ENCODE assay signal across 20 cellular contexts in genomic region chr22:19483481-19484244, GRCh38. TPM values are rescaled to one million over a fixed set of nuclear protein-coding genes. Genes with fewer than 3 reads are reported as not detected.
DNase-seq lines count a peak whose midpoint lies in the region; ATAC-seq and TF ChIP-seq lines count a peak whose summit lies in the region.
"Had no signal": no experiment of that assay in that cellular context is flagged by ENCODE, and none has a peak within 500 bp of the region (broad histone marks: within the 10 kb centered on the region; RNA-seq: fewer than 3 reads in every experiment).

No MANE protein-coding gene starts in this region.

- POLR2A ChIA-PET in AG04449 (lab: Yijun Ruan, JAX), result no interaction called here
- POLR2A ChIA-PET in T-cell (lab: Charles Lee), result no interaction called here

- peak overlapping the region; percentile 7 for H3K4me3 Mint-ChIP-seq in endothelial cell (ENCODE audit: unreplicated experiment)
- no peak overlapping the region for H3K4me3 Mint-ChIP-seq in T-cell
- H3K4me3 Mint-ChIP-seq: activated T-helper 17 cell treated with anti-CD3 and anti-CD28 coated beads, Interleukin-2, amount 50 U/mL, for 72 hours; effector memory CD8-positive, alpha-beta T cell; stimulated activated naive CD8-positive, alpha-beta T cell treated with anti-CD3 and anti-CD28 coated beads, Interleukin-15, Interleukin-2, amounts not matched to agents 100 ng/mL and 50 ng/mL, for 24 hours; T-helper 1 cell treated with Interleukin-12 subunit alpha and Interleukin-12 subunit beta and Interleukin-4 antibody, amounts not matched to agents 30 μg/mL and 1 μg/mL, for 36 hours had no signal

- H3K27ac Mint-ChIP-seq in endothelial cell (ENCODE audit: unreplicated experiment) (no peak overlapping the region), T-cell (no peak overlapping the region)
- H3K27ac Mint-ChIP-seq: activated T-helper 17 cell treated with anti-CD3 and anti-CD28 coated beads, Interleukin-2, amount 50 U/mL, for 72 hours; brain; effector memory CD8-positive, alpha-beta T cell; stimulated activated naive CD8-positive, alpha-beta T cell treated with anti-CD3 and anti-CD28 coated beads, Interleukin-15, Interleukin-2, amounts not matched to agents 100 ng/mL and 50 ng/mL, for 24 hours; T-helper 1 cell treated with Interleukin-12 subunit alpha and Interleukin-12 subunit beta and Interleukin-4 antibody, amounts not matched to agents 30 μg/mL and 1 μg/mL, for 36 hours had no signal

- TF ChIP-seq CTCF in AG04449 (IDR thresholded peaks at IDR 0.05; ENCODE audit: insufficient read depth, low read length, missing control alignments) (no peak), endothelial cell (IDR thresholded peaks at IDR 0.05; ENCODE audit: unreplicated experiment) (no peak)

- H3K36me3 Mint-ChIP-seq in endothelial cell (ENCODE audit: low read depth, unreplicated experiment), result peaks cover 4% of the 10 kb centered on the region
- no peaks in the 10 kb centered on the region for H3K36me3 Mint-ChIP-seq in T-cell
- H3K36me3 Mint-ChIP-seq: brain had no signal

- peaks cover 11% of the 10 kb centered on the region for H3K4me1 Mint-ChIP-seq in endothelial cell (ENCODE audit: unreplicated experiment)
- H3K4me1 Mint-ChIP-seq in T-cell, result peaks cover 6 to 7% (median 6%) of the 10 kb centered on the region in 3 donors

- no peak overlapping the region for H3K4me3 ChIP-seq in AG04449 (ENCODE audit: low read depth, low read length)
- H3K4me3 ChIP-seq: GM12878, Peyer's patch had no signal

- peaks cover 3% of the 10 kb centered on the region for H3K27me3 Mint-ChIP-seq in endothelial cell (ENCODE audit: unreplicated experiment)
- no peaks in the 10 kb centered on the region for H3K27me3 Mint-ChIP-seq in T-cell
- H3K27me3 Mint-ChIP-seq: activated T-helper 17 cell treated with anti-CD3 and anti-CD28 coated beads, Interleukin-2, amount 50 U/mL, for 72 hours; brain; effector memory CD8-positive, alpha-beta T cell; stimulated activated naive CD8-positive, alpha-beta T cell treated with anti-CD3 and anti-CD28 coated beads, Interleukin-15, Interleukin-2, amounts not matched to agents 100 ng/mL and 50 ng/mL, for 24 hours had no signal

- CTCF ChIA-PET in AG04449 (lab: Yijun Ruan, JAX) (interaction anchor here (1.3 kb wide), 1 partner anchor 149 kb away, joined by 3 read pairs; no protein-coding TSS in a partner anchor), T-cell (lab: Charles Lee) (no interaction called here)

- H3K9me3 Mint-ChIP-seq in endothelial cell (ENCODE audit: unreplicated experiment), result no peaks in the 10 kb centered on the region
- H3K9me3 Mint-ChIP-seq in T-cell, result no peaks in the 10 kb centered on the region
- H3K9me3 Mint-ChIP-seq: activated T-helper 17 cell treated with anti-CD3 and anti-CD28 coated beads, Interleukin-2, amount 50 U/mL, for 72 hours; brain; effector memory CD8-positive, alpha-beta T cell; stimulated activated naive CD8-positive, alpha-beta T cell treated with anti-CD3 and anti-CD28 coated beads, Interleukin-15, Interleukin-2, amounts not matched to agents 100 ng/mL and 50 ng/mL, for 24 hours; T-helper 1 cell treated with Interleukin-12 subunit alpha and Interleukin-12 subunit beta and Interleukin-4 antibody, amounts not matched to agents 30 μg/mL and 1 μg/mL, for 36 hours had no signal

- ATAC-seq in T-cell (replicated peaks in 1 of 4), result no peak
- no peak for ATAC-seq in GM18502 (IDR thresholded peaks at IDR 0.05; ENCODE audit: poor library complexity, unreplicated experiment)
- ATAC-seq: activated T-helper 17 cell treated with anti-CD3 and anti-CD28 coated beads, Interleukin-2, amount 50 U/mL, for 72 hours; effector memory CD8-positive, alpha-beta T cell; GM12878 had no signal

- peak; percentile 67 for DNase-seq in AG04449 (ENCODE audit: low read depth, low spot score)
- DNase-seq in HCEC 1CT, result peak; percentile 88
- no peak for DNase-seq in endothelial cell (ENCODE audit: low spot score)
- DNase-seq in stimulated activated CD4-positive, alpha-beta T cell treated with anti-CD3 and anti-CD28 coated beads, Interleukin-2, amount 100 ng/mL, for 48 hours, result no peak
- DNase-seq in T-cell, result no peak
- DNase-seq: activated CD4-positive, alpha-beta T cell treated with anti-CD3 and anti-CD28 coated beads for 1 hour; C1 segment of cervical spinal cord; DMS79 treated with DMSO at 0.1 percent for 48 hours; effector memory CD8-positive, alpha-beta T cell; kidney; NCI-H2029; Peyer's patch; small intestine had no signal

RNA-seq across cellular contexts. Expression of gene CDC45, which starts 3.9 kb away (rescaled TPM):
- total RNA-seq in endothelial cell (ENCODE audit: unreplicated experiment) (6.2 TPM), T-cell (1 to 10 TPM in 4 of 5 donors, under 1 TPM in 1; 0.56 to 2.7 (median 2.2) TPM)

RNA-seq across cellular contexts. Expression of gene UFD1, which starts 4.7 kb away (rescaled TPM):
- total RNA-seq in endothelial cell (ENCODE audit: unreplicated experiment) (86.2 TPM), T-cell (10 to 100 TPM; 52.9 to 85.1 (median 60.0) TPM)

RNA-seq across cellular contexts. Expression of gene C22orf39, which starts 36.2 kb away (rescaled TPM):
- total RNA-seq in endothelial cell (ENCODE audit: unreplicated experiment), result 26.6 TPM
- 10 to 100 TPM; 34.5 to 41.3 (median 40.9) TPM for total RNA-seq in T-cell

RNA-seq across cellular contexts. Expression of gene CLDN5, which starts 40.5 kb away (rescaled TPM):
- total RNA-seq in endothelial cell (ENCODE audit: unreplicated experiment) (108 TPM), T-cell (under 1 TPM in 4 of 5 donors, not detected in 1; 0.36 to 0.98 (median 0.85) TPM)
- total RNA-seq: osteoblast had no signal

RNA-seq across cellular contexts. Expression of gene MRPL40, which starts 51.3 kb away (rescaled TPM):
- total RNA-seq in endothelial cell (ENCODE audit: unreplicated experiment) (19.9 TPM), T-cell (10 to 100 TPM; 12.1 to 16.1 (median 12.3) TPM)

Comparison
In these comparisons a context has a peak if more than half of its experiments do, and no peak if none do; other contexts are left out.
1. DNase-seq: peak in AG04449 (single experiment) and HCEC 1CT (single experiment); none in endothelial cell (single experiment), stimulated activated CD4-positive, alpha-beta T cell treated with anti-CD3 and anti-CD28 coated beads, Interleukin-2, amount 100 ng/mL, for 48 hours (0 of 2) and T-cell (0 of 34).